In genomic region chr3:197513953-197514785, GRCh38 we compare ENCODE assay signal across 20 cellular contexts. TPM values are rescaled to one million over a fixed set of nuclear protein-coding genes. Genes with fewer than 3 reads are reported as not detected.
DNase-seq lines count a peak whose midpoint lies in the region; ATAC-seq, FAIRE-seq and TF ChIP-seq lines count a peak whose summit lies in the region.
"Had no signal": no experiment of that assay in that cellular context is flagged by ENCODE, and none has a peak within 500 bp of the region (broad histone marks: within the 10 kb centered on the region; RNA-seq: fewer than 3 reads in every experiment).

No MANE protein-coding gene starts in this region.

- H3K27ac Mint-ChIP-seq in CD4-positive, CD25-positive, alpha-beta regulatory T cell, result peak overlapping the region in 2 of 3 donors; percentile 49 to 79
- peak overlapping the region in 2 of 3 donors; percentile 3 to 46 for H3K27ac Mint-ChIP-seq in IgD-negative memory B cell
- peak overlapping the region; percentile 81 for H3K27ac Mint-ChIP-seq in nephron progenitor cell

- ATAC-seq in CD4-positive, CD25-positive, alpha-beta regulatory T cell (ENCODE audit: low read depth in 2 of 2), result no peak
- ATAC-seq in GM21367 (IDR thresholded peaks at IDR 0.05; ENCODE audit: unreplicated experiment), result no peak
- ATAC-seq in GM21447 (IDR thresholded peaks at IDR 0.05; ENCODE audit: unreplicated experiment), result no peak
- no peak for ATAC-seq in GM18909 (IDR thresholded peaks at IDR 0.05; ENCODE audit: poor library complexity, unreplicated experiment)
- ATAC-seq: activated T-cell treated with anti-CD3 and anti-CD28 coated beads, Interleukin-2, amount 50 U/mL, for 4 hours; left lung had no signal

- peaks cover 0 to 28% (median 4%) of the 10 kb centered on the region in 4 donors for H3K4me1 Mint-ChIP-seq in CD4-positive, CD25-positive, alpha-beta regulatory T cell
- peaks cover 7 to 12% (median 10%) of the 10 kb centered on the region in 3 donors for H3K4me1 Mint-ChIP-seq in IgD-negative memory B cell
- H3K4me1 Mint-ChIP-seq in nephron progenitor cell, result peaks cover 41% of the 10 kb centered on the region

- peaks cover 0 to 5% (median 0%) of the 10 kb centered on the region in 7 donors for H3K9me3 Mint-ChIP-seq in CD4-positive, CD25-positive, alpha-beta regulatory T cell
- H3K9me3 Mint-ChIP-seq in IgD-negative memory B cell, result no peaks in the 10 kb centered on the region
- no peaks in the 10 kb centered on the region for H3K9me3 Mint-ChIP-seq in nephron progenitor cell
- H3K9me3 Mint-ChIP-seq: activated T-cell treated with anti-CD3 and anti-CD28 coated beads, Interleukin-2, amount 50 U/mL, for 4 hours had no signal

- TF ChIP-seq CTCF in bronchial epithelial cell (IDR thresholded peaks at IDR 0.05; ENCODE audit: insufficient read depth, low read length, severe bottlenecking) (no peak), nephron progenitor cell (IDR thresholded peaks at IDR 0.05) (no peak)

- no peak for DNase-seq in CD4-positive, CD25-positive, alpha-beta regulatory T cell
- DNase-seq in bronchial epithelial cell (ENCODE audit: low read depth) (peak; percentile 76), nephron progenitor cell (no peak), SIG-M5 treated with dmso at 0.1 percent for 504 hours (lab: John Stamatoyannopoulos, UW; ENCODE audit: unreplicated experiment) (no peak)
- DNase-seq: activated T-cell treated with anti-CD3 and anti-CD28 coated beads, Interleukin-2, amount 50 U/mL, for 4 hours; AML-193; amygdala; cerebellar nuclear complex; foreskin melanocyte; NCI-H2029 treated with DMSO at 0.1 percent for 48 hours; NCI-H510A treated with DMSO at 0.1 percent for 48 hours; T1000; tibial artery had no signal

- H3K27me3 ChIP-seq in CD4-positive, CD25-positive, alpha-beta regulatory T cell (ENCODE audit: control insufficient read depth, insufficient read depth, low read length), result no peaks in the 10 kb centered on the region
- no peaks in the 10 kb centered on the region for H3K27me3 ChIP-seq in bronchial epithelial cell (ENCODE audit: control insufficient read depth, insufficient read depth, low read length)
- H3K27me3 ChIP-seq: left lung, tibial artery had no signal

- peak; percentile 23 for FAIRE-seq in bronchial epithelial cell (lab: Jason Lieb, UNC)
- FAIRE-seq: D721Med had no signal

- H3K4me3 ChIP-seq in CD4-positive, CD25-positive, alpha-beta regulatory T cell (ENCODE audit: low read depth, low read length), result no peak overlapping the region
- H3K4me3 ChIP-seq in bronchial epithelial cell (ENCODE audit: low read depth, low read length), result no peak overlapping the region
- H3K4me3 ChIP-seq: left lung, tibial artery had no signal

- no peaks in the 10 kb centered on the region for H3K9me3 ChIP-seq in CD4-positive, CD25-positive, alpha-beta regulatory T cell (ENCODE audit: control insufficient read depth in 2 of 2, low read length in 2 of 2)
- H3K9me3 ChIP-seq: left lung, tibial artery had no signal

- no peak overlapping the region for H3K27ac ChIP-seq in CD4-positive, CD25-positive, alpha-beta regulatory T cell (ENCODE audit: insufficient read depth, low read length, poor library complexity, severe bottlenecking)
- H3K27ac ChIP-seq: left lung, tibial artery had no signal

- H3K36me3 Mint-ChIP-seq in CD4-positive, CD25-positive, alpha-beta regulatory T cell, result peaks cover 46% of the 10 kb centered on the region
- H3K36me3 Mint-ChIP-seq in IgD-negative memory B cell (peaks cover 5% of the 10 kb centered on the region), nephron progenitor cell (ENCODE audit: low read depth) (peaks cover 9% of the 10 kb centered on the region)

- peaks cover 11% of the 10 kb centered on the region for H3K4me1 ChIP-seq in CD4-positive, CD25-positive, alpha-beta regulatory T cell (ENCODE audit: control insufficient read depth, insufficient read depth, low read length, poor library complexity, severe bottlenecking)

- no peaks in the 10 kb centered on the region for H3K27me3 Mint-ChIP-seq in CD4-positive, CD25-positive, alpha-beta regulatory T cell
- H3K27me3 Mint-ChIP-seq in IgD-negative memory B cell (no peaks in the 10 kb centered on the region), nephron progenitor cell (ENCODE audit: low read depth, poor library complexity) (peaks cover 4% of the 10 kb centered on the region)

- no peak overlapping the region for H3K4me3 Mint-ChIP-seq in CD4-positive, CD25-positive, alpha-beta regulatory T cell
- H3K4me3 Mint-ChIP-seq in IgD-negative memory B cell (no peak overlapping the region), nephron progenitor cell (no peak overlapping the region)
- H3K4me3 Mint-ChIP-seq: activated T-cell treated with anti-CD3 and anti-CD28 coated beads, Interleukin-2, amount 50 U/mL, for 4 hours had no signal

- H3K36me3 ChIP-seq in CD4-positive, CD25-positive, alpha-beta regulatory T cell (ENCODE audit: control insufficient read depth, insufficient read depth, low read length), result peaks cover 11% of the 10 kb centered on the region
- peaks cover 4% of the 10 kb centered on the region for H3K36me3 ChIP-seq in bronchial epithelial cell (ENCODE audit: control insufficient read depth, insufficient read depth, low read length)

RNA-seq across cellular contexts. Expression of gene BDH1, which starts 41.6 kb away (rescaled TPM):
- total RNA-seq in CD4-positive, CD25-positive, alpha-beta regulatory T cell, result 20.3 TPM
- 10 to 100 TPM; 13.5 to 29.8 (median 22.2) TPM for polyA plus RNA-seq in CD4-positive, CD25-positive, alpha-beta regulatory T cell
- polyA plus RNA-seq in IgD-negative memory B cell, result 19.0 TPM
- 13.7 and 16.8 TPM in 2 replicates for total RNA-seq in bronchial epithelial cell
- total RNA-seq: G401 had no signal

Comparison
In these comparisons a context has a peak if more than half of its experiments do, and no peak if none do; other contexts are left out.
1. H3K27ac Mint-ChIP-seq: peak in every context shown above with its lines; median percentile 81 in nephron progenitor cell; 64 in CD4-positive, CD25-positive, alpha-beta regulatory T cell; 24 in IgD-negative memory B cell.